In the genomic region with DNA sequence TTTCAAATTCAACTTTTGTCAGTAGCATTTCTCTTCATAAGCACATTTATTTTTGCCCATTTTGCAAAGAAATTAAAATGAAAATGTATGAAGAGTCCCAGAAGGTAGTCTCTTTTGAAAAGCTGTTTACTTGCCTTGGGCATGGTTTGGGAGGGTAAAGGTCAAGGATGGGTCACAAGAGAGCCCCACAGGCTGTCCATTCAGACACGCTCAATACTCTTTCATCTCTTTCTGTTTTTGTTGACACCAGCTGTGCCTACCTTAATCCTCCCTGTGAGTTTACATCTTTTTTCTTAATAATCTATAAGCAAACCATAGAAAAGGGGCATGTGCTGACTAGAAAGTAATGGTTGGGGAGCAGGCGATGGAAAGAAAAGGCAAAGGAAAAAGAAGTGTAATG, we compare ENCODE assay signal across 1 cellular context.
TF ChIP-seq lines count a peak whose summit lies in the region.

No MANE protein-coding gene starts in this region.

TF ChIP-seq in HepG2, 621 proteins besides CTCF, POLR2A, EP300 and RAD21 (continued from another document and continues in another):
- TF ChIP-seq, protein P1, sequence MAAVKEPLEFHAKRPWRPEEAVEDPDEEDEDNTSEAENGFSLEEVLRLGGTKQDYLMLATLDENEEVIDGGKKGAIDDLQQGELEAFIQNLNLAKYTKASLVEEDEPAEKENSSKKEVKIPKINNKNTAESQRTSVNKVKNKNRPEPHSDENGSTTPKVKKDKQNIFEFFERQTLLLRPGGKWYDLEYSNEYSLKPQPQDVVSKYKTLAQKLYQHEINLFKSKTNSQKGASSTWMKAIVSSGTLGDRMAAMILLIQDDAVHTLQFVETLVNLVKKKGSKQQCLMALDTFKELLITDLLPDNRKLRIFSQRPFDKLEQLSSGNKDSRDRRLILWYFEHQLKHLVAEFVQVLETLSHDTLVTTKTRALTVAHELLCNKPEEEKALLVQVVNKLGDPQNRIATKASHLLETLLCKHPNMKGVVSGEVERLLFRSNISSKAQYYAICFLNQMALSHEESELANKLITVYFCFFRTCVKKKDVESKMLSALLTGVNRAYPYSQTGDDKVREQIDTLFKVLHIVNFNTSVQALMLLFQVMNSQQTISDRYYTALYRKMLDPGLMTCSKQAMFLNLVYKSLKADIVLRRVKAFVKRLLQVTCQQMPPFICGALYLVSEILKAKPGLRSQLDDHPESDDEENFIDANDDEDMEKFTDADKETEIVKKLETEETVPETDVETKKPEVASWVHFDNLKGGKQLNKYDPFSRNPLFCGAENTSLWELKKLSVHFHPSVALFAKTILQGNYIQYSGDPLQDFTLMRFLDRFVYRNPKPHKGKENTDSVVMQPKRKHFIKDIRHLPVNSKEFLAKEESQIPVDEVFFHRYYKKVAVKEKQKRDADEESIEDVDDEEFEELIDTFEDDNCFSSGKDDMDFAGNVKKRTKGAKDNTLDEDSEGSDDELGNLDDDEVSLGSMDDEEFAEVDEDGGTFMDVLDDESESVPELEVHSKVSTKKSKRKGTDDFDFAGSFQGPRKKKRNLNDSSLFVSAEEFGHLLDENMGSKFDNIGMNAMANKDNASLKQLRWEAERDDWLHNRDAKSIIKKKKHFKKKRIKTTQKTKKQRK (IDR thresholded peaks at IDR 0.05; ENCODE audit: low read length), result no peak
- TF ChIP-seq, protein P2, sequence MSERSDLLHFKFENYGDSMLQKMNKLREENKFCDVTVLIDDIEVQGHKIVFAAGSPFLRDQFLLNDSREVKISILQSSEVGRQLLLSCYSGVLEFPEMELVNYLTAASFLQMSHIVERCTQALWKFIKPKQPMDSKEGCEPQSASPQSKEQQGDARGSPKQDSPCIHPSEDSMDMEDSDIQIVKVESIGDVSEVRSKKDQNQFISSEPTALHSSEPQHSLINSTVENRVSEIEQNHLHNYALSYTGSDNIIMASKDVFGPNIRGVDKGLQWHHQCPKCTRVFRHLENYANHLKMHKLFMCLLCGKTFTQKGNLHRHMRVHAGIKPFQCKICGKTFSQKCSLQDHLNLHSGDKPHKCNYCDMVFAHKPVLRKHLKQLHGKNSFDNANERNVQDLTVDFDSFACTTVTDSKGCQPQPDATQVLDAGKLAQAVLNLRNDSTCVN (CRISPR knock-in tag; IDR thresholded peaks at IDR 0.05; ENCODE audit: borderline replicate concordance), result no peak
- TF ChIP-seq NPAS2 (CRISPR knock-in tag; IDR thresholded peaks at IDR 0.05; ENCODE audit: borderline replicate concordance) (no peak), ZNF543 (CRISPR knock-in tag; IDR thresholded peaks at IDR 0.05) (no peak), RFX3 (CRISPR knock-in tag; IDR thresholded peaks at IDR 0.05) (no peak), SRF (IDR thresholded peaks at IDR 0.05; ENCODE audit: low read depth, low read length) (no peak), SMC3 (IDR thresholded peaks at IDR 0.05; ENCODE audit: low read length) (no peak), ZNF432 (CRISPR knock-in tag; IDR thresholded peaks at IDR 0.05; ENCODE audit: borderline replicate concordance) (no peak), MYC (CRISPR knock-in tag; IDR thresholded peaks at IDR 0.05; ENCODE audit: borderline replicate concordance) (no peak), ZBTB38 (CRISPR knock-in tag; IDR thresholded peaks at IDR 0.05) (no peak), ZEB1 (IDR thresholded peaks at IDR 0.05; ENCODE audit: insufficient replicate concordance, low read depth) (no peak), AHDC1 (CRISPR knock-in tag; IDR thresholded peaks at IDR 0.05; ENCODE audit: borderline replicate concordance) (peak; percentile 40; the same call in 1 of the 2 replicates), ZNF260 (CRISPR knock-in tag; IDR thresholded peaks at IDR 0.05; ENCODE audit: borderline replicate concordance, low read depth) (no peak), BCL6 (CRISPR knock-in tag; IDR thresholded peaks at IDR 0.05) (peak; percentile 42; the same call in 1 of the 2 replicates), SOX6 (IDR thresholded peaks at IDR 0.05) (no peak), SOX6 (CRISPR knock-in tag; IDR thresholded peaks at IDR 0.05) (peak; percentile 58), ZNF747 (CRISPR knock-in tag; IDR thresholded peaks at IDR 0.05; ENCODE audit: borderline replicate concordance) (no peak), KAT8 (CRISPR knock-in tag; IDR thresholded peaks at IDR 0.05) (no peak), DNMT3B (CRISPR knock-in tag; conservative IDR thresholded peaks at IDR 0.05) (no peak), TSC22D2 (CRISPR knock-in tag; IDR thresholded peaks at IDR 0.05; ENCODE audit: borderline replicate concordance) (no peak), ZNF234 (CRISPR knock-in tag; conservative IDR thresholded peaks at IDR 0.05) (no peak), GZF1 (CRISPR knock-in tag; IDR thresholded peaks at IDR 0.05) (no peak), FOXO4 (CRISPR knock-in tag; conservative IDR thresholded peaks at IDR 0.05) (no peak), ZNF280B (CRISPR knock-in tag; IDR thresholded peaks at IDR 0.05; ENCODE audit: borderline replicate concordance) (no peak), ZNF713 (CRISPR knock-in tag; IDR thresholded peaks at IDR 0.05) (no peak), ZBTB42 (CRISPR knock-in tag; IDR thresholded peaks at IDR 0.05) (no peak), RBAK (CRISPR knock-in tag; IDR thresholded peaks at IDR 0.05) (no peak), RELA (CRISPR knock-in tag; IDR thresholded peaks at IDR 0.05) (no peak), ZNF329 (CRISPR knock-in tag; IDR thresholded peaks at IDR 0.05; ENCODE audit: low read depth) (no peak), ZBTB7A (CRISPR knock-in tag; IDR thresholded peaks at IDR 0.05) (no peak), ZNF276 (CRISPR knock-in tag; IDR thresholded peaks at IDR 0.05; ENCODE audit: low read depth) (no peak), ARHGAP35 (CRISPR knock-in tag; IDR thresholded peaks at IDR 0.05; ENCODE audit: borderline replicate concordance) (no peak), FOXK2 (IDR thresholded peaks at IDR 0.05) (no peak), CBX2 (IDR thresholded peaks at IDR 0.05; ENCODE audit: low read depth, low read length) (no peak), CBX2 (CRISPR knock-in tag; IDR thresholded peaks at IDR 0.05; ENCODE audit: low read depth) (no peak), PHF8 (CRISPR knock-in tag; IDR thresholded peaks at IDR 0.05) (no peak), ATF7 (IDR thresholded peaks at IDR 0.05) (no peak), ATF7 (CRISPR knock-in tag; IDR thresholded peaks at IDR 0.05) (no peak), NR2F1 (CRISPR knock-in tag; IDR thresholded peaks at IDR 0.05) (peak; percentile 60 to 73)
- TF ChIP-seq, protein P3, sequence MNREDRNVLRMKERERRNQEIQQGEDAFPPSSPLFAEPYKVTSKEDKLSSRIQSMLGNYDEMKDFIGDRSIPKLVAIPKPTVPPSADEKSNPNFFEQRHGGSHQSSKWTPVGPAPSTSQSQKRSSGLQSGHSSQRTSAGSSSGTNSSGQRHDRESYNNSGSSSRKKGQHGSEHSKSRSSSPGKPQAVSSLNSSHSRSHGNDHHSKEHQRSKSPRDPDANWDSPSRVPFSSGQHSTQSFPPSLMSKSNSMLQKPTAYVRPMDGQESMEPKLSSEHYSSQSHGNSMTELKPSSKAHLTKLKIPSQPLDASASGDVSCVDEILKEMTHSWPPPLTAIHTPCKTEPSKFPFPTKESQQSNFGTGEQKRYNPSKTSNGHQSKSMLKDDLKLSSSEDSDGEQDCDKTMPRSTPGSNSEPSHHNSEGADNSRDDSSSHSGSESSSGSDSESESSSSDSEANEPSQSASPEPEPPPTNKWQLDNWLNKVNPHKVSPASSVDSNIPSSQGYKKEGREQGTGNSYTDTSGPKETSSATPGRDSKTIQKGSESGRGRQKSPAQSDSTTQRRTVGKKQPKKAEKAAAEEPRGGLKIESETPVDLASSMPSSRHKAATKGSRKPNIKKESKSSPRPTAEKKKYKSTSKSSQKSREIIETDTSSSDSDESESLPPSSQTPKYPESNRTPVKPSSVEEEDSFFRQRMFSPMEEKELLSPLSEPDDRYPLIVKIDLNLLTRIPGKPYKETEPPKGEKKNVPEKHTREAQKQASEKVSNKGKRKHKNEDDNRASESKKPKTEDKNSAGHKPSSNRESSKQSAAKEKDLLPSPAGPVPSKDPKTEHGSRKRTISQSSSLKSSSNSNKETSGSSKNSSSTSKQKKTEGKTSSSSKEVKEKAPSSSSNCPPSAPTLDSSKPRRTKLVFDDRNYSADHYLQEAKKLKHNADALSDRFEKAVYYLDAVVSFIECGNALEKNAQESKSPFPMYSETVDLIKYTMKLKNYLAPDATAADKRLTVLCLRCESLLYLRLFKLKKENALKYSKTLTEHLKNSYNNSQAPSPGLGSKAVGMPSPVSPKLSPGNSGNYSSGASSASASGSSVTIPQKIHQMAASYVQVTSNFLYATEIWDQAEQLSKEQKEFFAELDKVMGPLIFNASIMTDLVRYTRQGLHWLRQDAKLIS (CRISPR knock-in tag; IDR thresholded peaks at IDR 0.05), result no peak
- TF ChIP-seq, protein P4, sequence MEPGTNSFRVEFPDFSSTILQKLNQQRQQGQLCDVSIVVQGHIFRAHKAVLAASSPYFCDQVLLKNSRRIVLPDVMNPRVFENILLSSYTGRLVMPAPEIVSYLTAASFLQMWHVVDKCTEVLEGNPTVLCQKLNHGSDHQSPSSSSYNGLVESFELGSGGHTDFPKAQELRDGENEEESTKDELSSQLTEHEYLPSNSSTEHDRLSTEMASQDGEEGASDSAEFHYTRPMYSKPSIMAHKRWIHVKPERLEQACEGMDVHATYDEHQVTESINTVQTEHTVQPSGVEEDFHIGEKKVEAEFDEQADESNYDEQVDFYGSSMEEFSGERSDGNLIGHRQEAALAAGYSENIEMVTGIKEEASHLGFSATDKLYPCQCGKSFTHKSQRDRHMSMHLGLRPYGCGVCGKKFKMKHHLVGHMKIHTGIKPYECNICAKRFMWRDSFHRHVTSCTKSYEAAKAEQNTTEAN (CRISPR knock-in tag; conservative IDR thresholded peaks at IDR 0.05), result no peak
- TF ChIP-seq, protein P5, sequence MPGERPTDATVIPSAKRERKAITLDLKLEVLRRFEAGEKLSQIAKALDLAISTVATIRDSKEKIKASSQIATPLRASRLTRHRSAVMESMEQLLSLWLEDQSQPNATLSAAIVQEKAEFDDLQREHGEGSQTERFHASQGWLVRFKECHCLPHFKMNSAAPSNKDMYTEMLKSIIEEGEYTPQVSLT (CRISPR knock-in tag; IDR thresholded peaks at IDR 0.05; ENCODE audit: borderline replicate concordance, low read depth), result no peak
